In the genomic region with DNA sequence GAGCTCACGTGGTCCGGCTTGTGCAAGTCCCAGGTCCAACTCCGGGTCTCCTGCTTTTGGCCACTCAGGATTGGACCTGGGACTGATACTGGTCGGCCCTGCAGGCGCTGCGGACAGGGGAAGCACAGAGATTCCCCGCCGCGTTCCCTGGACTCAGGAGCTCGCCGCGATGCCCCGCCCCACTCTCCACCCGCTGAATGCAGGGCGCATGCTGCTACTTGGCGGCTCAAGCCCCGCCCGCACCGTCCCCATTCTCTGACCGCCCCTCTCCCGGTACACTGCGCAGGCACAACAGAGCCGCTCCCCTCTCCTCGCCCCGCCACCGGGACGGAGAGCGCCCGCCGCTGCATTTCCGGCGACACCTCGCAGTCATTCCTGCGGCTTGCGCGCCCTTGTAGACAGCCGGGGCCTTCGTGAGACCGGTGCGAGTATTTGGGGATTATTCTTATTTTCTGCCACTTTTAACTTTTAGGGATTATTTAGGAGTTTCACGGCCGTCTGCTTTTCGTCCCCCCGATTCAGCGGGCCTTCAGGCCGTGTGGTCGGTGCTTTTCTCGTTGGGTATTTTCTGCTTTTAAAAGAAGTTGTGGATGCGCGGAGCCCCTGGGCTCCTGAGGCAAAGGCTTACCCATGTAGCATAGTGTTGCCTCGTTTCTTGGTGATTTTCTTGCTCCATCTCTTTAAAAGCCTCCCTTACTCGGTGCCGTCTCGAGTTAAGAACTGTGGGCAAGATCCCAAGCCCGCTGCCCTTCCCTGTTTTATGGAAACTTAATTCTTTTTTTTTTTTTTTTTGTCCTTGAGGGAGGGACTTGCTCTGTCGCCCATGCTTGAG, we compare ENCODE assay signal across 1 cellular context.
TF ChIP-seq lines count a peak whose summit lies in the region.

A gene (plus strand): TSS at position 251 of the 832 bp plus-strand sequence. CDS start 1,544 bp downstream, outside the sequence.

TF ChIP-seq in A549, 52 proteins besides CTCF, POLR2A, EP300 and RAD21 (continued from another document):
- TF ChIP-seq, protein P1, sequence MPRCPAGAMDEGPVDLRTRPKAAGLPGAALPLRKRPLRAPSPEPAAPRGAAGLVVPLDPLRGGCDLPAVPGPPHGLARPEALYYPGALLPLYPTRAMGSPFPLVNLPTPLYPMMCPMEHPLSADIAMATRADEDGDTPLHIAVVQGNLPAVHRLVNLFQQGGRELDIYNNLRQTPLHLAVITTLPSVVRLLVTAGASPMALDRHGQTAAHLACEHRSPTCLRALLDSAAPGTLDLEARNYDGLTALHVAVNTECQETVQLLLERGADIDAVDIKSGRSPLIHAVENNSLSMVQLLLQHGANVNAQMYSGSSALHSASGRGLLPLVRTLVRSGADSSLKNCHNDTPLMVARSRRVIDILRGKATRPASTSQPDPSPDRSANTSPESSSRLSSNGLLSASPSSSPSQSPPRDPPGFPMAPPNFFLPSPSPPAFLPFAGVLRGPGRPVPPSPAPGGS (IDR thresholded peaks at IDR 0.05) = peak; percentile 63; the same call in 1 of the 3 replicates
- TF ChIP-seq TP53 (CRISPR knock-in tag; IDR thresholded peaks at IDR 0.05) (no peak), PHF8 (IDR thresholded peaks at IDR 0.05; ENCODE audit: borderline replicate concordance, low read depth) (peak; percentile 76; the same call in 1 of the 2 replicates)
- TF ChIP-seq, protein P2, sequence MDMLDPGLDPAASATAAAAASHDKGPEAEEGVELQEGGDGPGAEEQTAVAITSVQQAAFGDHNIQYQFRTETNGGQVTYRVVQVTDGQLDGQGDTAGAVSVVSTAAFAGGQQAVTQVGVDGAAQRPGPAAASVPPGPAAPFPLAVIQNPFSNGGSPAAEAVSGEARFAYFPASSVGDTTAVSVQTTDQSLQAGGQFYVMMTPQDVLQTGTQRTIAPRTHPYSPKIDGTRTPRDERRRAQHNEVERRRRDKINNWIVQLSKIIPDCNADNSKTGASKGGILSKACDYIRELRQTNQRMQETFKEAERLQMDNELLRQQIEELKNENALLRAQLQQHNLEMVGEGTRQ (IDR thresholded peaks at IDR 0.05) = no peak
